In the genomic region with DNA sequence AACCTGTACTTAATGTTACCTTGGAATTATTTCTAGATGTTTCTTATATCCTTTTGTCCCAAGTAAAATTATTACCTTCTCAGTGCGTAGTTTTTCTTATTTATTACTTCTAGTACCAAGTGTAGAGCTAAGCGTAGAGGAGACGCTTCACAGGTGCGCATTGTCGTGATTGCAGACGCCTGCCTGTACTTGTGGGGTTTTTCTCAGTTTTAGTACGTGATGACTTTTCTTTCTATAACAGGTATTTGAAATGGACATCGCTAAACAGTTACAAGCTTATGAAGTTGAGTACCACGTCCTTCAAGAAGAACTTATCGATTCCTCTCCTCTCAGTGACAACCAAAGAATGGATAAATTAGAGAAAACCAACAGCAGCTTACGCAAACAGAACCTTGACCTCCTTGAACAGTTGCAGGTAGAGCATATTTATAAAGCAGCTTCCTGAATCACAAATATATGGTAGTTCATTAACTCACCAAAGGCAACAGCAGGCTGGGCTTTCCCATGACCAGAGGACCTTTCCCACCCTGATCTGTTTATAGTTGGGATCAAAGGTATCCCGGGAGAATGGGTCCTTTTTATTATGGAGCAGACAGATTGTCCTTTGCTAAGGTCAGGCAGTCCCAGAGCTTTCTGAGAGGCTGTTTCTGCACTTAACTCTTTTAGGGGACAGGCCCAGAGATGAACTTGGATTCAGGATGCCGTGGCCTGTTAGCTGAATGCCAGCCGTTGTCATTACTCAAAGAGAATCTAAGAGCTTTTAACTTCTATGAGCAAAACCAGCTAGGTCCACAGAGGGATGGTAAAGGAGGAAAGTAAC, we compare ENCODE assay signal across 1 cellular context.
TF ChIP-seq lines count a peak whose summit lies in the region.

No MANE protein-coding gene starts in this region.

TF ChIP-seq in HepG2, 621 proteins besides CTCF, POLR2A, EP300 and RAD21 (continued from another document and continues in another):
- TF ChIP-seq ZXDC (CRISPR knock-in tag; IDR thresholded peaks at IDR 0.05) = 0 out of 2 replicates have a peak, but pooled peaks have one; percentile 32
- no peak for TF ChIP-seq ZIK1 (CRISPR knock-in tag; IDR thresholded peaks at IDR 0.05; ENCODE audit: borderline replicate concordance, low read depth)
- no peak for TF ChIP-seq ZNF225 (CRISPR knock-in tag; IDR thresholded peaks at IDR 0.05)
- peak; percentile 97 for TF ChIP-seq GATA4 (IDR thresholded peaks at IDR 0.05; ENCODE audit: borderline replicate concordance, low read depth)
- TF ChIP-seq, protein P1, sequence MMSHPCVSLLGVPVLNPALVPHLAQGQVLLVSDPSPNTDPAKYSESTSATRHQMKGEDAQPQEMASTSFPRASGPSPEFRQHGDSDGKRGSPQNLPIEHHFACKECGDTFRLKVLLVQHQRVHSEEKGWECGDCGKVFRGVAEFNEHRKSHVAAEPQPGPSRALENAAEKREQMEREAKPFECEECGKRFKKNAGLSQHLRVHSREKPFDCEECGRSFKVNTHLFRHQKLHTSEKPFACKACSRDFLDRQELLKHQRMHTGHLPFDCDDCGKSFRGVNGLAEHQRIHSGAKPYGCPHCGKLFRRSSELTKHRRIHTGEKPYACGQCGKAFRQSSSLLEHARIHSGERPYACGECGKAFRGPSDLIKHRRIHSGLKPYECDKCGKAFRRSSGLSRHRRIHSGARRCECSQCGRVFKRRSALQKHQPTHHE (CRISPR knock-in tag; IDR thresholded peaks at IDR 0.05; ENCODE audit: borderline replicate concordance) = peak; percentile 93; the same call in 1 of the 2 replicates
- TF ChIP-seq SATB2 (CRISPR knock-in tag; IDR thresholded peaks at IDR 0.05) = 0 out of 2 replicates have a peak, but pooled peaks have one; percentile 72
- 0 out of 2 replicates have a peak, but pooled peaks have one; percentile 51 for TF ChIP-seq KDM3A (CRISPR knock-in tag; IDR thresholded peaks at IDR 0.05; ENCODE audit: low read depth)
- TF ChIP-seq AHDC1 (CRISPR knock-in tag; IDR thresholded peaks at IDR 0.05; ENCODE audit: borderline replicate concordance) = peak; percentile 99
- TF ChIP-seq ZBTB8A (CRISPR knock-in tag; IDR thresholded peaks at IDR 0.05; ENCODE audit: borderline replicate concordance, low read depth) = no peak
- peak; percentile 52; the same call in 1 of the 2 replicates for TF ChIP-seq ZNF362 (CRISPR knock-in tag; IDR thresholded peaks at IDR 0.05; ENCODE audit: borderline replicate concordance)
- no peak for TF ChIP-seq KDM5B (CRISPR knock-in tag; IDR thresholded peaks at IDR 0.05; ENCODE audit: borderline replicate concordance)
- TF ChIP-seq FOXC1 (CRISPR knock-in tag; IDR thresholded peaks at IDR 0.05; ENCODE audit: borderline replicate concordance) = no peak
- peak; percentile 66; the same call in 1 of the 2 replicates for TF ChIP-seq MIER2 (CRISPR knock-in tag; IDR thresholded peaks at IDR 0.05)
- TF ChIP-seq ZFP82 (CRISPR knock-in tag; IDR thresholded peaks at IDR 0.05; ENCODE audit: borderline replicate concordance) = no peak
- peak; percentile 80 for TF ChIP-seq BCL3 (CRISPR knock-in tag; IDR thresholded peaks at IDR 0.05)
- peak; percentile 79 for TF ChIP-seq ZBTB20 (CRISPR knock-in tag; IDR thresholded peaks at IDR 0.05; ENCODE audit: borderline replicate concordance, low read depth)
- peak; percentile 85 for TF ChIP-seq TEAD3 (CRISPR knock-in tag; optimal IDR thresholded peaks at IDR 0.05; ENCODE audit: borderline replicate concordance)
- TF ChIP-seq HHEX (CRISPR knock-in tag; IDR thresholded peaks at IDR 0.05) = peak; percentile 89; the same call in 1 of the 2 replicates
- peak in 1 of 2 experiments; percentile 88; a peak in 2 of 4 replicates for TF ChIP-seq ATF4 (CRISPR knock-in tag; IDR thresholded peaks at IDR 0.05)
- TF ChIP-seq MED13 (CRISPR knock-in tag; IDR thresholded peaks at IDR 0.05) = peak; percentile 100
- no peak for TF ChIP-seq ZNF841 (CRISPR knock-in tag; IDR thresholded peaks at IDR 0.05; ENCODE audit: borderline replicate concordance)
- TF ChIP-seq RCOR2 (CRISPR knock-in tag; IDR thresholded peaks at IDR 0.05) = peak; percentile 99
- TF ChIP-seq PRDM15 (CRISPR knock-in tag; IDR thresholded peaks at IDR 0.05) = peak; percentile 49; the same call in 1 of the 2 replicates
- TF ChIP-seq MED8 (CRISPR knock-in tag; IDR thresholded peaks at IDR 0.05; ENCODE audit: insufficient replicate concordance) = peak; percentile 100
- no peak; the same call in 1 of the 2 replicates for TF ChIP-seq TBP (CRISPR knock-in tag; IDR thresholded peaks at IDR 0.05)
- peak; percentile 98 for TF ChIP-seq HNF4A (CRISPR knock-in tag; IDR thresholded peaks at IDR 0.05)
- no peak for TF ChIP-seq NFE2L2 (IDR thresholded peaks at IDR 0.05; ENCODE audit: low read length)
- TF ChIP-seq NFKBIZ (CRISPR knock-in tag; IDR thresholded peaks at IDR 0.05) = peak; percentile 93; the same call in 1 of the 2 replicates
- TF ChIP-seq CAMTA2 (CRISPR knock-in tag; IDR thresholded peaks at IDR 0.05; ENCODE audit: borderline replicate concordance) = no peak
- peak; percentile 87 for TF ChIP-seq STAT5B (CRISPR knock-in tag; IDR thresholded peaks at IDR 0.05)
- peak; percentile 39; the same call in 1 of the 2 replicates for TF ChIP-seq YEATS4 (CRISPR knock-in tag; IDR thresholded peaks at IDR 0.05; ENCODE audit: borderline replicate concordance)
- TF ChIP-seq KAT2B (IDR thresholded peaks at IDR 0.05; ENCODE audit: borderline replicate concordance, low read depth, low read length) = peak; percentile 54; the same call in 1 of the 2 replicates
- no peak; the same call in 1 of the 2 replicates for TF ChIP-seq GZF1 (CRISPR knock-in tag; IDR thresholded peaks at IDR 0.05)
- TF ChIP-seq ZNF160 (CRISPR knock-in tag; IDR thresholded peaks at IDR 0.05) = no peak
- TF ChIP-seq, protein P2, sequence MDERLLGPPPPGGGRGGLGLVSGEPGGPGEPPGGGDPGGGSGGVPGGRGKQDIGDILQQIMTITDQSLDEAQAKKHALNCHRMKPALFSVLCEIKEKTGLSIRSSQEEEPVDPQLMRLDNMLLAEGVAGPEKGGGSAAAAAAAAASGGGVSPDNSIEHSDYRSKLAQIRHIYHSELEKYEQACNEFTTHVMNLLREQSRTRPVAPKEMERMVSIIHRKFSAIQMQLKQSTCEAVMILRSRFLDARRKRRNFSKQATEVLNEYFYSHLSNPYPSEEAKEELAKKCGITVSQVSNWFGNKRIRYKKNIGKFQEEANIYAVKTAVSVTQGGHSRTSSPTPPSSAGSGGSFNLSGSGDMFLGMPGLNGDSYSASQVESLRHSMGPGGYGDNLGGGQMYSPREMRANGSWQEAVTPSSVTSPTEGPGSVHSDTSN (CRISPR knock-in tag; IDR thresholded peaks at IDR 0.05) = no peak
- no peak for TF ChIP-seq ZNF564 (CRISPR knock-in tag; IDR thresholded peaks at IDR 0.05)
- no peak for TF ChIP-seq SRF (IDR thresholded peaks at IDR 0.05; ENCODE audit: low read depth, low read length)
- TF ChIP-seq RBAK (CRISPR knock-in tag; IDR thresholded peaks at IDR 0.05) = no peak
- 0 out of 2 replicates have a peak, but pooled peaks have one; percentile 29 for TF ChIP-seq ZBTB21 (CRISPR knock-in tag; IDR thresholded peaks at IDR 0.05)
- no peak for TF ChIP-seq ZNF709 (CRISPR knock-in tag; IDR thresholded peaks at IDR 0.05)
